ENCODE assay signal across 2 cellular contexts in the genomic region with DNA sequence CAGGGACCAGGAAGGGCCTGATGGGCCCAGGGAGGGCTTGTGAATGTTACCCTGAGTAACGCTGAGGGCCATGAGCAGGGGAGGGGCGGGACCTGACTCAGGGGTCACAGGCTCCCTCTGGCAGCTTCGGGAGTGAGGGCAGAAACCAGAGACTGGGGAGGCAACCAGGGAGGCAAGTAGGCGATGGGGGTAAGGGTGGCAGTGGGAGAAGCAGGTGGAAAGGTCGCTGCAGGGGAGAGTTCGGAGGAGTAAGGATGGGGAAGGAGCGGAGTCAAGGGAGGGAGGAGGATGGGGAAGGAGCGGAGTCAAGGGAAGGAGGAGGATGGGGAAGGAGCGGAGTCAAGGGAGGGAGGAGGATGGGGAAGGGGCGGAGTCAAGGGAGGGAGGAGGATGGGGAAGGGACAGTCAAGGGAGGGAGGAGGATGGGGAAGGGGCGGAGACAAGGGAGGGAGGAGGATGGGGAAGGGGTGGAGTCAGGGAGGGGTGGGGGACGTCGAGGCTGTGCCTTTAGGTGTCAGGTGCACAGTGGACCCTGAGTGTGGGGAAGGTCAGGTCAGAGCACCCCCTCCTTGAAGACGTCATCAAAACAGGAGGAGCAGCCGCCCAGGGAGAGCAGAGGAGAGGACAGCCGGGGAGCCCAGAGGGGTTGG.
TF ChIP-seq lines count a peak whose summit lies in the region.

No MANE protein-coding gene starts in this region.

TF ChIP-seq in IMR-90, 13 proteins besides CTCF, POLR2A, EP300 and RAD21:
- TF ChIP-seq, protein P1, sequence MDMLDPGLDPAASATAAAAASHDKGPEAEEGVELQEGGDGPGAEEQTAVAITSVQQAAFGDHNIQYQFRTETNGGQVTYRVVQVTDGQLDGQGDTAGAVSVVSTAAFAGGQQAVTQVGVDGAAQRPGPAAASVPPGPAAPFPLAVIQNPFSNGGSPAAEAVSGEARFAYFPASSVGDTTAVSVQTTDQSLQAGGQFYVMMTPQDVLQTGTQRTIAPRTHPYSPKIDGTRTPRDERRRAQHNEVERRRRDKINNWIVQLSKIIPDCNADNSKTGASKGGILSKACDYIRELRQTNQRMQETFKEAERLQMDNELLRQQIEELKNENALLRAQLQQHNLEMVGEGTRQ (IDR thresholded peaks at IDR 0.05; ENCODE audit: low read depth, low read length) = no peak
- no peak for TF ChIP-seq MXI1 (IDR thresholded peaks at IDR 0.05; ENCODE audit: borderline replicate concordance, low read depth, low read length)
- TF ChIP-seq SMC3 (IDR thresholded peaks at IDR 0.05; ENCODE audit: low read depth, low read length) = no peak

TF ChIP-seq in HepG2, 621 proteins besides CTCF, POLR2A, EP300 and RAD21:
- TF ChIP-seq ZSCAN9 (CRISPR knock-in tag; IDR thresholded peaks at IDR 0.05; ENCODE audit: borderline replicate concordance) (no peak), CENPT (CRISPR knock-in tag; IDR thresholded peaks at IDR 0.05; ENCODE audit: low read depth) (no peak), CCAR2 (optimal IDR thresholded peaks at IDR 0.05; ENCODE audit: low read depth, low read length) (no peak), ZFP36L1 (CRISPR knock-in tag; IDR thresholded peaks at IDR 0.05) (no peak), KMT2A (CRISPR knock-in tag; IDR thresholded peaks at IDR 0.05) (no peak), POLR2AphosphoS5 (IDR thresholded peaks at IDR 0.05; ENCODE audit: low read depth, low read length) (no peak)
- TF ChIP-seq, protein P2, sequence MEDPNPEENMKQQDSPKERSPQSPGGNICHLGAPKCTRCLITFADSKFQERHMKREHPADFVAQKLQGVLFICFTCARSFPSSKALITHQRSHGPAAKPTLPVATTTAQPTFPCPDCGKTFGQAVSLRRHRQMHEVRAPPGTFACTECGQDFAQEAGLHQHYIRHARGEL (CRISPR knock-in tag; IDR thresholded peaks at IDR 0.05) = no peak
- TF ChIP-seq, protein P3, sequence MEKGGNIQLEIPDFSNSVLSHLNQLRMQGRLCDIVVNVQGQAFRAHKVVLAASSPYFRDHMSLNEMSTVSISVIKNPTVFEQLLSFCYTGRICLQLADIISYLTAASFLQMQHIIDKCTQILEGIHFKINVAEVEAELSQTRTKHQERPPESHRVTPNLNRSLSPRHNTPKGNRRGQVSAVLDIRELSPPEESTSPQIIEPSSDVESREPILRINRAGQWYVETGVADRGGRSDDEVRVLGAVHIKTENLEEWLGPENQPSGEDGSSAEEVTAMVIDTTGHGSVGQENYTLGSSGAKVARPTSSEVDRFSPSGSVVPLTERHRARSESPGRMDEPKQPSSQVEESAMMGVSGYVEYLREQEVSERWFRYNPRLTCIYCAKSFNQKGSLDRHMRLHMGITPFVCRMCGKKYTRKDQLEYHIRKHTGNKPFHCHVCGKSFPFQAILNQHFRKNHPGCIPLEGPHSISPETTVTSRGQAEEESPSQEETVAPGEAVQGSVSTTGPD (CRISPR knock-in tag; IDR thresholded peaks at IDR 0.05) = no peak
TF ChIP-seq in HepG2: peak in this region for 0.
